Comparison of ENCODE assay signal across 10 cellular contexts in the genomic region with DNA sequence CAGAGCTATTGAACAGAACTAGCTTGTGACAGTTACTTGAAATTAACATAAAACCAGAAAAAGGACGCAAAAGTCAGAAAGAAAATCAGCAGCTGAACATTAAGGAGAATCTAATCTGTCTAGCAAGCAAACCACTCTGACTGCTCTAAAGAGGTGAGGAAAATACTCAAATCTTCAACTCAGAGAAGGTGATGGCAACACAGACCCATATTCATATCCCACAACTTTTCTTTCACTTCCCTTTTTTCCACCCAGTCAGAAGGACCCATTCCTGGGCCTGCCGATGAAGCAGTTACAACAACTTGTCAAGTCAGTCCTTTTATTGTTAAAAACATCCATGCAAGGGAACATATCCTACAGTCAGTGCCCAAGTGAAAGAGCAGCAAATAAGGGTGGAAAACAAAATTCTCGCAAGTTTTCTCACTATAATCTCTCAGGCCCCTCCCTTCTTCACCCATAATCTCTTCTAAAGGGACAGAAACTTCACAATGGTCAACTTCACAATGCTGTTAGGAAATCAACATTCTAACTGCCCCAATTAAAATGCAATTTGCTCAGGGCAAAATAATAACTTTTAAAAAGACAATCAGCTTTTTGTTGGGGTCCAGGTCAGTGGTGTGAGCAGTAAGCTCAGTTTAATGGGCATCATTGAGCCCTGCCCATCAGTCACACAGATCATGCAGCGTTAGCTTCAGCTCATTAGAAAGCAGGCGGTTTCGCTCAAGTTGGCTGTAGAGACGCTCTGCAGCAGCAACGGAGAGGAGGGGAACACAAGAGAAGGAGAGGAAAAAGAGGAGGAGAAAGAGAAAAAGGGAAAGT. TPM values are rescaled to one million over a fixed set of nuclear protein-coding genes. Genes with fewer than 3 reads are reported as not detected.
DNase-seq lines count a peak whose midpoint lies in the region; ATAC-seq and TF ChIP-seq lines count a peak whose summit lies in the region.
"Had no signal": no experiment of that assay in that cellular context is flagged by ENCODE, and none has a peak within 500 bp of the region (broad histone marks: within the 10 kb centered on the region; RNA-seq: fewer than 3 reads in every experiment).

No MANE protein-coding gene starts in this region.

- H3K9me2 ChIP-seq in GM23338 (ENCODE audit: insufficient read depth): no peaks in the 10 kb centered on the region

- no peak overlapping the region for H3K4me2 ChIP-seq in GM23338

- no peak overlapping the region for H3K9ac ChIP-seq in SK-N-MC (ENCODE audit: insufficient read length)

- peaks cover 53% of the 10 kb centered on the region for H3K36me3 ChIP-seq in CD4-positive, alpha-beta memory T cell (ENCODE audit: insufficient read depth, low read length)
- peaks cover 71% of the 10 kb centered on the region for H3K36me3 ChIP-seq in GM23338 (ENCODE audit: insufficient read depth)
- H3K36me3 ChIP-seq in SK-N-MC (ENCODE audit: insufficient read depth, low read length): peaks cover 77% of the 10 kb centered on the region

- no peaks in the 10 kb centered on the region for H3K9me3 ChIP-seq in CD4-positive, alpha-beta memory T cell (ENCODE audit: control insufficient read depth in 1 of 2, low read length in 2 of 2)
- H3K9me3 ChIP-seq in SK-N-MC (ENCODE audit: low read depth, low read length): no peaks in the 10 kb centered on the region

- H3K27ac ChIP-seq in CD4-positive, alpha-beta memory T cell (ENCODE audit: low read depth, low read length): peak overlapping the region; percentile 47
- H3K27ac ChIP-seq in GM23338 (ENCODE audit: low read depth): peak overlapping the region; percentile 81
- H3K27ac ChIP-seq in SK-N-MC: peak overlapping the region; percentile 54

- H3K27ac Mint-ChIP-seq in CD4-positive, alpha-beta memory T cell: peak overlapping the region; percentile 89 to 96 (median 95)
- H3K27ac Mint-ChIP-seq in GM23338 (peak overlapping the region; percentile 20; the same call in 1 of the 2 replicates), memory B cell (peak overlapping the region; percentile 14)
- H3K27ac Mint-ChIP-seq: mesothelial cell of epicardium had no signal

- H3K4me3 ChIP-seq in CD4-positive, alpha-beta memory T cell (ENCODE audit: low read length in 2 of 2): no peak overlapping the region
- H3K4me3 ChIP-seq in GM23338: no peak overlapping the region
- H3K4me3 ChIP-seq in SK-N-MC: no peak overlapping the region

- no peak for ATAC-seq in GM23338
- ATAC-seq in memory B cell (ENCODE audit: low read depth): peak; percentile 71
- no peak for ATAC-seq in GM18870 (IDR thresholded peaks at IDR 0.05; ENCODE audit: unreplicated experiment)
- no peak for ATAC-seq in GM18873 (IDR thresholded peaks at IDR 0.05; ENCODE audit: low FRiP score, unreplicated experiment)
- no peak for ATAC-seq in GM19455 (IDR thresholded peaks at IDR 0.05; ENCODE audit: unreplicated experiment)

- CTCF ChIA-PET in CD4-positive, alpha-beta memory T cell (lab: Charles Lee; ENCODE audit: partially characterized antibody): interaction anchor here (1.0 to 1.7 kb wide), 9 partner anchors 12 to 42 kb away, joined by 3 to 6 read pairs (median 3); no protein-coding TSS in a partner anchor

- H3K27me3 Mint-ChIP-seq in CD4-positive, alpha-beta memory T cell: no peaks in the 10 kb centered on the region
- H3K27me3 Mint-ChIP-seq in GM23338 (ENCODE audit: insufficient read depth, low read depth, poor library complexity): peaks cover 5% of the 10 kb centered on the region
- H3K27me3 Mint-ChIP-seq in memory B cell: no peaks in the 10 kb centered on the region

- no peak overlapping the region for H2AFZ ChIP-seq in GM23338

- no peaks in the 10 kb centered on the region for H3K27me3 ChIP-seq in CD4-positive, alpha-beta memory T cell (ENCODE audit: insufficient read depth, low read length)
- H3K27me3 ChIP-seq in GM23338 (ENCODE audit: insufficient read depth): no peaks in the 10 kb centered on the region

- H3K4me3 Mint-ChIP-seq in CD4-positive, alpha-beta memory T cell: peak overlapping the region; percentile 17 to 88 (median 80)
- H3K4me3 Mint-ChIP-seq in GM23338: no peak overlapping the region
- H3K4me3 Mint-ChIP-seq in memory B cell: peak overlapping the region; percentile 55
- H3K4me3 Mint-ChIP-seq: mesothelial cell of epicardium had no signal

- peaks cover 66% of the 10 kb centered on the region for H3K4me1 ChIP-seq in CD4-positive, alpha-beta memory T cell (ENCODE audit: insufficient read depth, low read length)
- peaks cover 11% of the 10 kb centered on the region for H3K4me1 ChIP-seq in GM23338 (ENCODE audit: insufficient read depth)

- H3K79me2 ChIP-seq in GM23338 (replicated peaks; ENCODE audit: insufficient read depth): peaks cover 34% of the 10 kb centered on the region

- H3K9me3 Mint-ChIP-seq in CD4-positive, alpha-beta memory T cell: peaks cover 0 to 9% (median 1%) of the 10 kb centered on the region in 8 donors
- no peaks in the 10 kb centered on the region for H3K9me3 Mint-ChIP-seq in GM23338
- H3K9me3 Mint-ChIP-seq in memory B cell: no peaks in the 10 kb centered on the region

- peaks cover 27% of the 10 kb centered on the region; the same call in 1 of the 2 replicates for H3F3A ChIP-seq in GM23338 (replicated peaks; ENCODE audit: low read depth)

- no peak for DNase-seq in CD4-positive, alpha-beta memory T cell
- DNase-seq in GM23338 (ENCODE audit: low spot score): no peak
- no peak for DNase-seq in SK-N-MC (ENCODE audit: low read depth, low spot score)
- no peak for DNase-seq in memory B cell (ENCODE audit: low spot score in 2 of 2)
- no peak for DNase-seq in stimulated activated CD4-positive, alpha-beta T cell treated with anti-CD3 and anti-CD28 coated beads, Interleukin-4, amount 100 ng/mL, for 1 hour
- DNase-seq: NCI-H187 treated with DMSO at 0.1 percent for 48 hours had no signal

- POLR2A ChIA-PET in CD4-positive, alpha-beta memory T cell (lab: Charles Lee; ENCODE audit: partially characterized antibody): interaction anchor here (0.6 to 6.0 kb wide), 17 partner anchors 9 to 1150 kb away, joined by 3 to 71 read pairs (median 4); partner anchors contain the start of genes FDPS, IL6R and RPS27

- peaks cover 35% of the 10 kb centered on the region for H4K20me1 ChIP-seq in GM23338 (replicated peaks; ENCODE audit: insufficient read depth)

- no peak for TF ChIP-seq CTCF in GM23338 (conservative IDR thresholded peaks at IDR 0.05; ENCODE audit: low read depth in 2 of 2)

- H3K4me1 Mint-ChIP-seq in CD4-positive, alpha-beta memory T cell: peaks cover 49 to 78% (median 65%) of the 10 kb centered on the region in 4 donors
- H3K4me1 Mint-ChIP-seq in GM23338 (peaks cover 32% of the 10 kb centered on the region), memory B cell (peaks cover 24% of the 10 kb centered on the region)

- intact Hi-C loops in CD4-positive, alpha-beta memory T cell (cut with micrococcal nuclease): no loop called here

- peaks cover 73 to 89% of the 10 kb centered on the region in 2 donors for H3K36me3 Mint-ChIP-seq in CD4-positive, alpha-beta memory T cell
- H3K36me3 Mint-ChIP-seq in GM23338 (ENCODE audit: low read depth) (peaks cover 76% of the 10 kb centered on the region), memory B cell (peaks cover 42% of the 10 kb centered on the region)

RNA-seq across cellular contexts. Expression of gene NUP210L, which starts 3.6 kb away (rescaled TPM):
- total RNA-seq in CD4-positive, alpha-beta memory T cell: under 1 TPM; 0.19 to 0.23 TPM
- polyA plus RNA-seq in CD4-positive, alpha-beta memory T cell: under 1 TPM in 1 of 2 donors, not detected in 1; 0.14 TPM
- not detected in 2 replicates for total RNA-seq in GM23338 (2014; rRNA removed; shearing (Covaris generic))
- 0.10 and 0.19 TPM in 2 replicates for polyA plus RNA-seq in GM23338 (2016; fragmentation: Nextera tagmentation; extraction: Ambion mirVana)

RNA-seq across cellular contexts. Expression of gene TPM3, which starts 33.4 kb away (rescaled TPM):
- 100 to 1,000 TPM; 311 to 312 TPM for total RNA-seq in CD4-positive, alpha-beta memory T cell
- 1,000 to 10,000 TPM in 1 of 2 donors, 100 to 1,000 TPM in 1; 860 to 1,209 TPM for polyA plus RNA-seq in CD4-positive, alpha-beta memory T cell
- 685 and 747 TPM in 2 replicates for total RNA-seq in GM23338 (2014; rRNA removed; shearing (Covaris generic))
- polyA plus RNA-seq in GM23338 (2016; fragmentation: Nextera tagmentation; extraction: Ambion mirVana): 502 and 544 TPM in 2 replicates

RNA-seq across cellular contexts. Expression of gene CFAP141, which starts 47.6 kb away (rescaled TPM):
- total RNA-seq in CD4-positive, alpha-beta memory T cell: not detected
- polyA plus RNA-seq in CD4-positive, alpha-beta memory T cell: not detected
- not detected in 2 replicates for total RNA-seq in GM23338 (2014; rRNA removed; shearing (Covaris generic))
- polyA plus RNA-seq in GM23338 (2016; fragmentation: Nextera tagmentation; extraction: Ambion mirVana): not detected in 2 replicates
- total RNA-seq: mesothelial cell of epicardium had no signal

Comparison
In these comparisons a context has a peak if more than half of its experiments do, and no peak if none do; other contexts are left out.
1. H3K27ac Mint-ChIP-seq: peak in every context shown above with its lines; median percentile 95 in CD4-positive, alpha-beta memory T cell; 20 in GM23338; 14 in memory B cell.